Comparison of ENCODE assay signal across 1 cellular context in the genomic region with DNA sequence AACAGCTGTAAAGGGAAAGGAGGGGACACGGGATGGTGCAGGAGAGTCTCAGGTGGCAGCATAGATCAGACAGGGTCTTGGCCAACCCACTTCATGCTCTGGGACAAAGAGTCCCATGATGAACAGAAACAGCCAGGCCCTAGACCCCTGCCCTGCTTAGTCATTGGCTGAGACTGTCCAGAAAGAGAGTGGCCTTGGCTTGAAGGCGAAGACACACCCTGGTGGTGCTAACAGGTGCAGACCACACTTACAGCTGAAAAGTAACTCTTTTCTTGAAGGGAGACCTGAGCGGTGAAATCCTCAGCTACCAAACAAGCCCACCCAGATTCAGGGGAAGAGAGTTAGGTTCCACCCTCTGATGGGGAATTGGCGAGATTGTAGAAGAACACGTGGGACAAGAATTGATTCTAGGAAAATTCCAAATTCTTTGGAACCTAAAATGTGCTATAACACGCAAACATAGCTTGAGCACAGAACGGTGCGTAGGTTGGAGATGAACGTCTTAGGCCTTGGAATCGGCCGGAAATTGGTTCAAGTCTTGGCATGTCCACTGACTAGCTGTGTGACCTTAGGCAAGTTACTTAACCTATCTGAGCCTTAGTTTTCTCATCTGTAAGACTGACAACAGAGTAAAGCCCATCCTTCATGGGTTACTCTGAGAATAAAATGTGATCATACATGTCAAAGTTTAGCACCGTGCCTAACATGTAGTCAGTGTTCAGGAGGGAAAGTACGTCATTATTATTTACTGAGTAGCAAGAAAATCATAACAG.
TF ChIP-seq lines count a peak whose summit lies in the region.

No MANE protein-coding gene starts in this region.

TF ChIP-seq in HCT116, 20 proteins besides CTCF, POLR2A, EP300 and RAD21:
- no peak for TF ChIP-seq ZNF274 (IDR thresholded peaks at IDR 0.05; ENCODE audit: low read depth, low read length)
- TF ChIP-seq ELF1 (IDR thresholded peaks at IDR 0.05; ENCODE audit: borderline replicate concordance, low read depth), result no peak
- TF ChIP-seq CEBPB (IDR thresholded peaks at IDR 0.05; ENCODE audit: low read depth), result no peak
- TF ChIP-seq MAX (IDR thresholded peaks at IDR 0.05), result no peak
- TF ChIP-seq FOSL1 (IDR thresholded peaks at IDR 0.05; ENCODE audit: low read depth), result no peak
- TF ChIP-seq SIN3A (IDR thresholded peaks at IDR 0.05; ENCODE audit: low read depth), result no peak
- TF ChIP-seq, protein P1, sequence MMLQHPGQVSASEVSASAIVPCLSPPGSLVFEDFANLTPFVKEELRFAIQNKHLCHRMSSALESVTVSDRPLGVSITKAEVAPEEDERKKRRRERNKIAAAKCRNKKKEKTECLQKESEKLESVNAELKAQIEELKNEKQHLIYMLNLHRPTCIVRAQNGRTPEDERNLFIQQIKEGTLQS (IDR thresholded peaks at IDR 0.05), result no peak
- TF ChIP-seq CBX3 (IDR thresholded peaks at IDR 0.05; ENCODE audit: low read depth), result no peak
- no peak for TF ChIP-seq EGR1 (IDR thresholded peaks at IDR 0.05; ENCODE audit: low read depth)
- TF ChIP-seq SRF (IDR thresholded peaks at IDR 0.05; ENCODE audit: low read depth), result no peak
